Comparison of ENCODE assay signal across 1 cellular context in genomic region chr5:95403996-95404395, GRCh38.
TF ChIP-seq lines count a peak whose summit lies in the region.

No MANE protein-coding gene starts in this region.

TF ChIP-seq in HEK293T, 16 proteins besides CTCF, POLR2A, EP300 and RAD21 (continued from another document):
- TF ChIP-seq TARDBP (IDR thresholded peaks at IDR 0.05) (no peak), CTBP1 (IDR thresholded peaks at IDR 0.05; ENCODE audit: borderline replicate concordance) (no peak), SP1 (IDR thresholded peaks at IDR 0.05) (no peak), NFRKB (IDR thresholded peaks at IDR 0.05) (no peak), SUZ12 (IDR thresholded peaks at IDR 0.05) (no peak), HDGF (IDR thresholded peaks at IDR 0.05; ENCODE audit: borderline replicate concordance) (no peak), ARNT (IDR thresholded peaks at IDR 0.05) (no peak), ELF4 (IDR thresholded peaks at IDR 0.05) (no peak), FOXA1 (IDR thresholded peaks at IDR 0.05) (no peak)
TF ChIP-seq in HEK293T: peak in this region for 0.
